Comparison of ENCODE assay signal across 8 cellular contexts in genomic region chr19:43519436-43520088, GRCh38. TPM values are rescaled to one million over a fixed set of nuclear protein-coding genes. Genes with fewer than 3 reads are reported as not detected.
DNase-seq lines count a peak whose midpoint lies in the region; ATAC-seq and TF ChIP-seq lines count a peak whose summit lies in the region.

No MANE protein-coding gene starts in this region.

- no peaks in the 10 kb centered on the region for H3K27me3 ChIP-seq in SU-DHL-6 (ENCODE audit: low read length)
- H3K27me3 ChIP-seq in prostate gland (replicated peaks; ENCODE audit: insufficient read depth): no peaks in the 10 kb centered on the region

- no peaks in the 10 kb centered on the region for H4K20me1 ChIP-seq in SU-DHL-6 (ENCODE audit: low read depth, low read length)

- no peak overlapping the region for H3K4me2 ChIP-seq in SU-DHL-6 (ENCODE audit: low read depth, low read length, poor library complexity, severe bottlenecking)

- intact Hi-C loops in Right ventricle myocardium inferior (cut with DNase I) (loop anchor here (1.0 kb wide), 1 partner anchor 72 kb away; no protein-coding TSS in a partner anchor), prostate gland (cut with DNase I) (loop anchor here (1.0 kb wide), 1 partner anchor 72 kb away; no protein-coding TSS in a partner anchor)

- no peaks in the 10 kb centered on the region for H3K4me1 ChIP-seq in prostate gland (replicated peaks)

- TF ChIP-seq CTCF in SU-DHL-6 (IDR thresholded peaks at IDR 0.05; ENCODE audit: insufficient read depth, low read length, poor library complexity, severe bottlenecking): peak; percentile 88
- peak; percentile 75 to 96 (median 91) for TF ChIP-seq CTCF in prostate gland (IDR thresholded peaks at IDR 0.05)

- no peaks in the 10 kb centered on the region for H3K79me2 ChIP-seq in SU-DHL-6 (ENCODE audit: insufficient read depth, low read length)

- H2AFZ ChIP-seq in SU-DHL-6 (ENCODE audit: low read depth, low read length, severe bottlenecking): no peak overlapping the region

- H3K4me1 Mint-ChIP-seq in activated naive CD8-positive, alpha-beta T cell (ENCODE audit: low read depth): peaks cover 19% of the 10 kb centered on the region

- ATAC-seq in Right ventricle myocardium inferior (peak; percentile 71), GM18870 (IDR thresholded peaks at IDR 0.05; ENCODE audit: unreplicated experiment) (no peak), GM21423 (IDR thresholded peaks at IDR 0.05; ENCODE audit: unreplicated experiment) (no peak)

- H3K27ac Mint-ChIP-seq in activated naive CD8-positive, alpha-beta T cell: peak overlapping the region; percentile 51

- H3F3A ChIP-seq in SU-DHL-6 (ENCODE audit: insufficient read depth): no peaks in the 10 kb centered on the region

- no peak for TF ChIP-seq POLR2A in prostate gland (IDR thresholded peaks at IDR 0.05)

- H3K9me3 Mint-ChIP-seq in activated naive CD8-positive, alpha-beta T cell (ENCODE audit: low read depth): no peaks in the 10 kb centered on the region

- H3K27ac ChIP-seq in SU-DHL-6 (ENCODE audit: low read depth, low read length) (no peak overlapping the region), prostate gland (no peak overlapping the region)

- peaks cover 4% of the 10 kb centered on the region for H3K36me3 Mint-ChIP-seq in activated naive CD8-positive, alpha-beta T cell

- no peak overlapping the region for H3K9ac ChIP-seq in SU-DHL-6 (ENCODE audit: low read length)

- peak overlapping the region; percentile 49 for H3K4me3 Mint-ChIP-seq in activated naive CD8-positive, alpha-beta T cell

- no peaks in the 10 kb centered on the region for H3K9me2 ChIP-seq in SU-DHL-6 (replicated peaks; ENCODE audit: insufficient read depth, low read length)

- H3K27me3 Mint-ChIP-seq in activated naive CD8-positive, alpha-beta T cell: no peaks in the 10 kb centered on the region

- H3K9me3 ChIP-seq in SU-DHL-6 (ENCODE audit: insufficient read depth, low read length): no peaks in the 10 kb centered on the region
- no peaks in the 10 kb centered on the region for H3K9me3 ChIP-seq in prostate gland

- DNase-seq in GM03348 (ENCODE audit: low spot score): peak; percentile 85
- peak; percentile 49 for DNase-seq in NCI-H128 (lab: John Stamatoyannopoulos, UW; ENCODE audit: unreplicated experiment)
- DNase-seq in Right ventricle myocardium inferior (ENCODE audit: missing footprints): peak; percentile 73
- peak; percentile 73 for DNase-seq in prostate gland (ENCODE audit: low spot score)

- H3K4me3 ChIP-seq in SU-DHL-6 (ENCODE audit: insufficient read depth, low read length, poor library complexity, severe bottlenecking) (no peak overlapping the region), prostate gland (no peak overlapping the region)

- WGBS in prostate gland: 47% methylated on average over 10 of the region's 10 CpGs

- no peaks in the 10 kb centered on the region for H3K36me3 ChIP-seq in SU-DHL-6 (ENCODE audit: low read length)
- no peaks in the 10 kb centered on the region for H3K36me3 ChIP-seq in prostate gland

RNA-seq across cellular contexts. Expression of gene ETHE1, which starts 7.4 kb away (rescaled TPM):
- 15.2 TPM for total RNA-seq in Right ventricle myocardium inferior
- 100 to 1,000 TPM in 1 of 2 donors, 10 to 100 TPM in 1; 32.8 to 122 TPM for total RNA-seq in prostate gland

RNA-seq across cellular contexts. Expression of gene ZNF575, which starts 13.4 kb away (rescaled TPM):
- 1.8 TPM for total RNA-seq in Right ventricle myocardium inferior
- 1 to 10 TPM in 1 of 2 donors, not detected in 1; 2.0 TPM for total RNA-seq in prostate gland

RNA-seq across cellular contexts. Expression of gene PHLDB3, which starts 15.0 kb away (rescaled TPM):
- total RNA-seq in Right ventricle myocardium inferior (5.7 TPM), prostate gland (10 to 100 TPM; 43.5 to 54.5 TPM)

RNA-seq across cellular contexts. Expression of gene LYPD3, which starts 54.2 kb away (rescaled TPM):
- total RNA-seq in Right ventricle myocardium inferior (0.19 TPM), prostate gland (10 to 100 TPM in 1 of 2 donors, 1 to 10 TPM in 1; 9.8 to 27.6 TPM)

RNA-seq across cellular contexts. Expression of gene XRCC1, which starts 55.8 kb away (rescaled TPM):
- total RNA-seq in Right ventricle myocardium inferior: 12.2 TPM
- 10 to 100 TPM; 25.8 to 52.5 TPM for total RNA-seq in prostate gland
